In the genomic region with DNA sequence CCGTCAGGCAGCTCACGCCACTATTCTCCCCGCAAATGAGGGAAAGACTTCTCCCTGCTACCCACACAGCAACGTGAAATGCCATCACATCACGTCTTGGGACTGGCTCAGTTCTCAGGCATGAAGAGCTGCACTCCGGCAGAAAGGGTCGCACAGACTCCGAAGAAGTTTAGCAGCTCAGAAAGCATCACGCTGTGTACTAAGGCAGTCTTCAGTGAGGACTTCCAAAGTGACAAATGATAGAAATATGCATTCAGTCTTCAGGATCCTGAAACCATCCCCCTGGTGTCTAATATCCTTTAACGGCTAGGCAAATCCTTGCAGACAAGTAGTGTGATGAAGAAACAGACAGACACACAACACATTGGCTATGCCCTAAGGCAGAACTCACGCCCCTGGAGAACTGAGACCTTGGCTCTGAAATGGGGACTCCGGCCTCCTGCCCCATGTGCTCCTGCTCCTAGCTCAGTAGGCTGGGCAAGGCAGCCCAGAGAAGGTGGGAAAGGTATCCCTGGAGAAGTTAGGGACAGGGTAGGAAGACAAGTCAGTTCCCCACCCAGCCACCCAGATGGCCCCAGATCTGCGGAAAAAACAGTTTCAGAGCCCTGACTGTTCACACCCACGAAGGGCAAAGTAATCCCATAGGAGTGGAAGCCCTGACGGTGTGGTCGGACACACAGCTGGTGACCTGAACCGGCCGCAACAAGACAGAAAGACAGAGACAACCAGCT, we compare ENCODE assay signal across 1 cellular context.
TF ChIP-seq lines count a peak whose summit lies in the region.

No MANE protein-coding gene starts in this region.

TF ChIP-seq in HepG2, 621 proteins besides CTCF, POLR2A, EP300 and RAD21:
- 0 out of 2 replicates have a peak, but pooled peaks have one; percentile 11 for TF ChIP-seq ZNF280B (CRISPR knock-in tag; IDR thresholded peaks at IDR 0.05; ENCODE audit: borderline replicate concordance)
- no peak for TF ChIP-seq TBP (CRISPR knock-in tag; IDR thresholded peaks at IDR 0.05)
- TF ChIP-seq MAZ (IDR thresholded peaks at IDR 0.05; ENCODE audit: borderline replicate concordance, low read depth, low read length) = no peak
- TF ChIP-seq MAZ (CRISPR knock-in tag; IDR thresholded peaks at IDR 0.05; ENCODE audit: low read depth) = no peak
- no peak for TF ChIP-seq ZNF780A (CRISPR knock-in tag; IDR thresholded peaks at IDR 0.05)
- TF ChIP-seq ZNF143 (CRISPR knock-in tag; IDR thresholded peaks at IDR 0.05) = no peak
